In genomic region chr2:147037048-147037447, GRCh38 we compare ENCODE assay signal across 25 cellular contexts.
"Had no signal": no experiment of that assay in that cellular context is flagged by ENCODE, and none has a peak within 500 bp of the region (broad histone marks: within the 10 kb centered on the region; RNA-seq: fewer than 3 reads in every experiment).

No MANE protein-coding gene starts in this region.

- H3K4me1 Mint-ChIP-seq: memory B cell; stimulated activated naive CD8-positive, alpha-beta T cell treated with anti-CD3 and anti-CD28 coated beads, Interleukin-15, amount 100 ng/mL, for 72 hours had no signal

- H3K27me3 ChIP-seq: dorsolateral prefrontal cortex, neutrophil, right lobe of liver, suprapubic skin, transverse colon, upper lobe of right lung, uterus had no signal

- DNase-seq: dorsolateral prefrontal cortex; effector CD4-positive, alpha-beta T cell; head of caudate nucleus; left ventricle myocardium superior; right lobe of liver; stimulated activated CD4-positive, alpha-beta T cell treated with anti-CD3 and anti-CD28 coated beads, Interleukin-12 subunit alpha, Interleukin-12 subunit beta, amount 100 ng/mL, for 4 hours; stimulated activated CD4-positive, alpha-beta T cell treated with anti-CD3 and anti-CD28 coated beads, Interleukin-1b, Interleukin-23, amount 100 ng/mL, for 48 hours; stimulated activated CD4-positive, alpha-beta T cell treated with anti-CD3 and anti-CD28 coated beads, Interleukin-4, amount 100 ng/mL, for 1 hour; stimulated activated CD8-positive, alpha-beta memory T cell treated with anti-CD3 and anti-CD28 coated beads, Interleukin-4, amount 100 ng/mL, for 48 hours; stimulated activated naive CD4-positive, alpha-beta T cell; stimulated activated naive CD8-positive, alpha-beta T cell treated with anti-CD3 and anti-CD28 coated beads, Interleukin-15, amount 100 ng/mL, for 72 hours; transverse colon; upper lobe of right lung; uterus had no signal

- H3K36me3 Mint-ChIP-seq: memory B cell; natural killer cell treated with Interleukin-12 subunit alpha and Interleukin-12 subunit beta and Interleukin-15 and Interleukin-18, amount 100 ng/mL, for 72 hours had no signal

- H3K9me3 Mint-ChIP-seq: natural killer cell treated with Interleukin-12 subunit alpha and Interleukin-12 subunit beta and Interleukin-15 and Interleukin-18, amount 100 ng/mL, for 72 hours; neural crest cell; stimulated activated naive CD8-positive, alpha-beta T cell treated with anti-CD3 and anti-CD28 coated beads, Interleukin-15, amount 100 ng/mL, for 72 hours had no signal

- H3K4me1 ChIP-seq: parathyroid adenoma, right lobe of liver, suprapubic skin, upper lobe of right lung, uterus had no signal

- H3K9ac ChIP-seq: parathyroid adenoma had no signal

- H2AFZ ChIP-seq: parathyroid adenoma had no signal

- H3K4me3 Mint-ChIP-seq: memory B cell; natural killer cell treated with Interleukin-12 subunit alpha and Interleukin-12 subunit beta and Interleukin-15 and Interleukin-18, amount 100 ng/mL, for 72 hours; neural crest cell; stimulated activated naive CD8-positive, alpha-beta T cell treated with anti-CD3 and anti-CD28 coated beads, Interleukin-15, amount 100 ng/mL, for 72 hours had no signal

- H3K27me3 Mint-ChIP-seq: progenitor cell of endocrine pancreas; stimulated activated naive CD8-positive, alpha-beta T cell treated with anti-CD3 and anti-CD28 coated beads, Interleukin-15, amount 100 ng/mL, for 72 hours had no signal

- FAIRE-seq: frontal cortex, keratinocyte had no signal

- H3K9me3 ChIP-seq: neutrophil, right lobe of liver, suprapubic skin, transverse colon, upper lobe of right lung, uterus had no signal

- H3K79me2 ChIP-seq: parathyroid adenoma had no signal

- H3K4me3 ChIP-seq: dorsolateral prefrontal cortex, lung, right lobe of liver, smooth muscle cell, suprapubic skin, transverse colon, upper lobe of right lung, uterus had no signal

- H3K36me3 ChIP-seq: neutrophil, right lobe of liver, suprapubic skin, transverse colon, upper lobe of right lung, uterus had no signal

- H3K27ac Mint-ChIP-seq: memory B cell; natural killer cell treated with Interleukin-12 subunit alpha and Interleukin-12 subunit beta and Interleukin-15 and Interleukin-18, amount 100 ng/mL, for 72 hours; progenitor cell of endocrine pancreas; stimulated activated naive CD8-positive, alpha-beta T cell treated with anti-CD3 and anti-CD28 coated beads, Interleukin-15, amount 100 ng/mL, for 72 hours had no signal

- H3K4me2 ChIP-seq: smooth muscle cell had no signal

- ATAC-seq: left ventricle myocardium superior; natural killer cell treated with Interleukin-12 subunit alpha and Interleukin-12 subunit beta and Interleukin-15 and Interleukin-18, amount 100 ng/mL, for 72 hours; right lobe of liver; stimulated activated naive CD8-positive, alpha-beta T cell treated with anti-CD3 and anti-CD28 coated beads, Interleukin-15, amount 100 ng/mL, for 72 hours; upper lobe of right lung had no signal

- H3K27ac ChIP-seq: dorsolateral prefrontal cortex, neutrophil, parathyroid adenoma, right lobe of liver, suprapubic skin, transverse colon, upper lobe of right lung, uterus had no signal
